ENCODE assay signal across 1 cellular context in genomic region chr15:92780816-92781215, GRCh38.
TF ChIP-seq lines count a peak whose summit lies in the region.

No MANE protein-coding gene starts in this region.

TF ChIP-seq in GM23338, 12 proteins besides CTCF, POLR2A, EP300 and RAD21 (continued from another document):
- TF ChIP-seq ZNF462 (CRISPR knock-in tag; IDR thresholded peaks at IDR 0.05) (no peak), EZH2phosphoT487 (IDR thresholded peaks at IDR 0.05; ENCODE audit: unreplicated experiment) (no peak), ZNF331 (CRISPR knock-in tag; IDR thresholded peaks at IDR 0.05; ENCODE audit: low read depth) (no peak), POLR2AphosphoS5 (IDR thresholded peaks at IDR 0.05; ENCODE audit: low read depth) (no peak), ZNF114 (CRISPR knock-in tag; IDR thresholded peaks at IDR 0.05) (no peak), EZH2 (IDR thresholded peaks at IDR 0.05; ENCODE audit: low read depth, unreplicated experiment) (no peak), REST (IDR thresholded peaks at IDR 0.05; ENCODE audit: unreplicated experiment) (no peak), STAT1 (IDR thresholded peaks at IDR 0.05; ENCODE audit: unreplicated experiment) (no peak), JUNB (IDR thresholded peaks at IDR 0.05; ENCODE audit: unreplicated experiment) (no peak), NANOG (IDR thresholded peaks at IDR 0.05; ENCODE audit: borderline replicate concordance) (no peak)
TF ChIP-seq in GM23338: peak in this region for 0.
